Comparison of ENCODE assay signal across 10 cellular contexts in genomic region chr11:61149624-61150615, GRCh38. TPM values are rescaled to one million over a fixed set of nuclear protein-coding genes. Genes with fewer than 3 reads are reported as not detected.
DNase-seq lines count a peak whose midpoint lies in the region; ATAC-seq and TF ChIP-seq lines count a peak whose summit lies in the region.
"Had no signal": no experiment of that assay in that cellular context is flagged by ENCODE, and none has a peak within 500 bp of the region (broad histone marks: within the 10 kb centered on the region; RNA-seq: fewer than 3 reads in every experiment).

No MANE protein-coding gene starts in this region.

- no peak overlapping the region for H3K4me3 ChIP-seq in body of pancreas
- H3K4me3 ChIP-seq in stomach: peak overlapping the region in 1 of 4 donors; percentile 11

- DNase-seq in NCI-H1417 treated with DMSO at 0.1 percent for 48 hours (lab: John Stamatoyannopoulos, UW): peak; percentile 16
- DNase-seq in body of pancreas: peak in 2 of 4 donors; percentile 42 to 57
- DNase-seq in left lobe of liver (ENCODE audit: low spot score): no peak
- peak; percentile 56 for DNase-seq in stomach
- no peak for DNase-seq in stimulated activated CD4-positive, alpha-beta T cell treated with anti-CD3 and anti-CD28 coated beads, Interleukin-4, amount 100 ng/mL, for 24 hours
- DNase-seq in AG08396 (ENCODE audit: low spot score): no peak
- DNase-seq: amniotic stem cell, NCI-H1930 had no signal

- no peak for TF ChIP-seq EP300 in stomach (IDR thresholded peaks at IDR 0.05)

- intact Hi-C loops in body of pancreas (cut with DNase I) (no loop called here), stomach (cut with DNase I; ENCODE audit: low total_unique reads) (no loop called here)

- H3K27me3 ChIP-seq in body of pancreas: no peaks in the 10 kb centered on the region
- no peaks in the 10 kb centered on the region for H3K27me3 ChIP-seq in stomach

- H3K9me3 ChIP-seq in body of pancreas (no peaks in the 10 kb centered on the region), stomach (peaks cover 0 to 3% (median 0%) of the 10 kb centered on the region in 4 donors)

- TF ChIP-seq POLR2A in body of pancreas (IDR thresholded peaks at IDR 0.05) (no peak), stomach (IDR thresholded peaks at IDR 0.05) (no peak)

- no peak for TF ChIP-seq CTCF in body of pancreas (IDR thresholded peaks at IDR 0.05)
- no peak for TF ChIP-seq CTCF in stomach (IDR thresholded peaks at IDR 0.05)

- ATAC-seq in body of pancreas (peak; percentile 64), left lobe of liver (peak; percentile 14), GM18867 (IDR thresholded peaks at IDR 0.05; ENCODE audit: unreplicated experiment) (no peak), SK-N-SH treated with all-trans-retinoic acid at 6 μM for 48 hours (no peak)

- H3K36me3 ChIP-seq in body of pancreas (replicated peaks in 1 of 2; ENCODE audit: insufficient read depth in 1 of 2, low read depth in 2 of 2): no peaks in the 10 kb centered on the region
- H3K36me3 ChIP-seq in stomach: peaks cover 0 to 7% (median under 1%) of the 10 kb centered on the region in 4 donors

- H3K27ac ChIP-seq in body of pancreas (peak overlapping the region; percentile 37 to 72 (median 52)), stomach (peak overlapping the region; percentile 70 to 88 (median 79))

- WGBS in body of pancreas, 2 donors: 23 to 37% methylated on average over 12 of the region's 13 CpGs
- WGBS in stomach, 5 donors: 19 to 38% (median 26%) methylated on average over 13 of the region's 13 CpGs

- H3K4me1 ChIP-seq in body of pancreas (peaks cover 79% of the 10 kb centered on the region), stomach (peaks cover 79 to 93% (median 85%) of the 10 kb centered on the region in 4 donors)

TF ChIP-seq in SK-N-SH treated with all-trans-retinoic acid at 6 μM for 48 hours, 23 proteins besides CTCF, POLR2A, EP300 and RAD21:
- no peak for TF ChIP-seq ISL1 (CRISPR knock-in tag; IDR thresholded peaks at IDR 0.05)
- TF ChIP-seq ZNF565 (CRISPR knock-in tag; conservative IDR thresholded peaks at IDR 0.05; ENCODE audit: low read depth): no peak
- TF ChIP-seq BACH2 (CRISPR knock-in tag; IDR thresholded peaks at IDR 0.05; ENCODE audit: borderline replicate concordance): no peak
- TF ChIP-seq ARNTL (CRISPR knock-in tag; IDR thresholded peaks at IDR 0.05; ENCODE audit: borderline replicate concordance, low read depth): no peak
- no peak for TF ChIP-seq OSR1 (CRISPR knock-in tag; IDR thresholded peaks at IDR 0.05)
- no peak for TF ChIP-seq GLIS3 (CRISPR knock-in tag; IDR thresholded peaks at IDR 0.05)
- TF ChIP-seq PATZ1 (CRISPR knock-in tag; IDR thresholded peaks at IDR 0.05; ENCODE audit: borderline replicate concordance): no peak
- TF ChIP-seq PPARA (CRISPR knock-in tag; IDR thresholded peaks at IDR 0.05; ENCODE audit: borderline replicate concordance): no peak
- TF ChIP-seq ESRRG (CRISPR knock-in tag; IDR thresholded peaks at IDR 0.05): no peak
- no peak for TF ChIP-seq ZNF70 (CRISPR knock-in tag; IDR thresholded peaks at IDR 0.05)
- no peak for TF ChIP-seq SNAI2 (CRISPR knock-in tag; IDR thresholded peaks at IDR 0.05)
- TF ChIP-seq POU6F1 (CRISPR knock-in tag; IDR thresholded peaks at IDR 0.05; ENCODE audit: borderline replicate concordance, low read depth): no peak
- TF ChIP-seq ZFP30 (CRISPR knock-in tag; IDR thresholded peaks at IDR 0.05): no peak
- no peak for TF ChIP-seq CSRNP3 (CRISPR knock-in tag; IDR thresholded peaks at IDR 0.05)
- no peak for TF ChIP-seq CSDC2 (CRISPR knock-in tag; IDR thresholded peaks at IDR 0.05)
- no peak for TF ChIP-seq ZFP3 (CRISPR knock-in tag; IDR thresholded peaks at IDR 0.05)
TF ChIP-seq in SK-N-SH treated with all-trans-retinoic acid at 6 μM for 48 hours: peak in this region for 0.

RNA-seq across cellular contexts. Expression of gene VPS37C, which starts 11.3 kb away (rescaled TPM):
- total RNA-seq in body of pancreas: 10 to 100 TPM; 13.2 to 21.1 TPM
- total RNA-seq in left lobe of liver: 5.9 TPM
- 10 to 100 TPM in 4 of 5 donors, 1 to 10 TPM in 1; 6.4 to 53.6 (median 37.1) TPM for total RNA-seq in stomach
- 10 to 100 TPM; 13.8 to 28.4 (median 26.9) TPM for polyA plus RNA-seq in stomach

RNA-seq across cellular contexts. Expression of gene CD5, which starts 47.6 kb away (rescaled TPM):
- total RNA-seq in body of pancreas (under 1 TPM; 0.33 to 0.52 TPM), left lobe of liver (0.55 TPM), stomach (10 to 100 TPM in 1 of 5 donors, 1 to 10 TPM in 1, not detected in 3; 1.7 to 14.2 TPM)
- 1 to 10 TPM in 1 of 3 donors, under 1 TPM in 2; 0.53 to 1.1 (median 0.75) TPM for polyA plus RNA-seq in stomach

RNA-seq across cellular contexts. Expression of gene PGA3, which starts 53.4 kb away (rescaled TPM):
- total RNA-seq in body of pancreas (10 to 100 TPM in 1 of 2 donors, not detected in 1; 26.4 TPM), left lobe of liver (not detected), stomach (over 10,000 TPM in 2 of 5 donors, 1,000 to 10,000 TPM in 1, 100 to 1,000 TPM in 2; 367 to 55,790 (median 1,114) TPM)
- polyA plus RNA-seq in stomach: over 10,000 TPM; 23,067 to 73,485 (median 39,030) TPM

Comparison
In these comparisons a context has a peak if more than half of its experiments do, and no peak if none do; other contexts are left out.
1. DNase-seq: peak in NCI-H1417 treated with DMSO at 0.1 percent for 48 hours (single experiment) and stomach (single experiment); none in left lobe of liver (single experiment), stimulated activated CD4-positive, alpha-beta T cell treated with anti-CD3 and anti-CD28 coated beads, Interleukin-4, amount 100 ng/mL, for 24 hours (single experiment) and AG08396 (single experiment).
2. ATAC-seq: peak in body of pancreas (single experiment) and left lobe of liver (single experiment); none in GM18867 (single experiment) and SK-N-SH treated with all-trans-retinoic acid at 6 μM for 48 hours (single experiment).
3. RNA of gene PGA3, which starts 53.4 kb away (total RNA-seq): 367 to 55,790 TPM in stomach; 26.4 TPM in body of pancreas and not detected in left lobe of liver (single experiment); every median in the first group is over 10 times any median in the second.